21 cellular contexts compared by ENCODE assay signal in the genomic region with DNA sequence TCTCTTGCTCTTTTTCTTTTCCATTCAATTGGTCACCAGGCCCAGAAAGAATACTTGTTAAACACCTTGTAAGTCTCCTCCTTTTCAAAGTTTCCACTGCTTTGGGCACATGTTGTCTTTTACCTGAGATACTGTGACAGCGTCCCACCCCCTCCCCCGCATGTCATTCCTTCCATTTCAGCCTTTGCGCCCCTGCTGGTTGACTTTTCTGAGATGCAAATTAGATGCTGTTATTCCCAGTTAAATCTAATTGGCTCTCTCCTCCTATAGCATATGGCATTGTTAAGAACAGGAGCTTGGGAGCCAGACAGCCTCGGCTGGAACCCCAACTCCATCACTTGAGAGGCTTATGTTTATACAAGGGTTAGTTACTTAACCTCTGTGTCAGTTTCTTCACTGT.
DNase-seq lines count a peak whose midpoint lies in the region; TF ChIP-seq lines count a peak whose summit lies in the region.
"Had no signal": no experiment of that assay in that cellular context is flagged by ENCODE, and none has a peak within 500 bp of the region (broad histone marks: within the 10 kb centered on the region; RNA-seq: fewer than 3 reads in every experiment).

No MANE protein-coding gene starts in this region.

- peaks cover 9% of the 10 kb centered on the region for H3K27me3 ChIP-seq in smooth muscle cell (ENCODE audit: low read depth)
- H3K27me3 ChIP-seq: BE2C, vagina had no signal

- peaks cover 6% of the 10 kb centered on the region for H3K4me1 ChIP-seq in smooth muscle cell (ENCODE audit: low read depth)
- H3K4me1 ChIP-seq: BE2C, parathyroid adenoma, spleen, vagina had no signal

- H3K4me2 ChIP-seq in smooth muscle cell = no peak overlapping the region

- H3K36me3 ChIP-seq in smooth muscle cell (ENCODE audit: low read depth) = no peaks in the 10 kb centered on the region
- H3K36me3 ChIP-seq: BE2C, spleen, vagina had no signal

- H3F3A ChIP-seq in smooth muscle cell (ENCODE audit: low read depth) = no peaks in the 10 kb centered on the region

- no peaks in the 10 kb centered on the region for H3K9me3 ChIP-seq in smooth muscle cell (replicated peaks; ENCODE audit: low read depth)
- H3K9me3 ChIP-seq: BE2C, spleen, vagina had no signal

- 24% methylated on average over 4 of the region's 4 CpGs for WGBS in smooth muscle cell (ENCODE audit: low lambda C conversion rate)

- no peak overlapping the region for H3K9ac ChIP-seq in smooth muscle cell (ENCODE audit: low read depth)
- H3K9ac ChIP-seq: parathyroid adenoma had no signal

- CTCF ChIA-PET in HEK293T (lab: Yijun Ruan, JAX) = interaction anchor here (0.6 to 7.3 kb wide), 11 partner anchors 9 to 394 kb away, joined by 3 to 102 read pairs (median 7); no protein-coding TSS in a partner anchor

- H3K27ac ChIP-seq in C4-2B (no peak overlapping the region), smooth muscle cell (ENCODE audit: low read depth) (no peak overlapping the region)
- H3K27ac ChIP-seq: parathyroid adenoma, spleen, vagina had no signal

- H3K4me3 ChIP-seq in astrocyte of the cerebellum (ENCODE audit: low read depth, low read length) = no peak overlapping the region
- no peak overlapping the region for H3K4me3 ChIP-seq in smooth muscle cell
- H3K4me3 ChIP-seq: spleen, vagina had no signal

- POLR2A ChIA-PET in HEK293T (lab: Yijun Ruan, JAX) = interaction anchor here (0.9 to 2.5 kb wide), 2 partner anchors 80 to 393 kb away, joined by 3 to 9 read pairs; a partner anchor contains a TSS

- no peak overlapping the region for H2AFZ ChIP-seq in smooth muscle cell (ENCODE audit: low read depth)
- H2AFZ ChIP-seq: parathyroid adenoma had no signal

- peak; percentile 39 for DNase-seq in HEK293T (ENCODE audit: extremely low spot score)
- no peak for DNase-seq in astrocyte of the cerebellum (ENCODE audit: low read depth)
- peak; percentile 51 for DNase-seq in iPS DF 4.7 (ENCODE audit: extremely low read depth, low spot score)
- DNase-seq in NCI-H1092 treated with DMSO at 0.1 percent for 48 hours (lab: John Stamatoyannopoulos, UW) = no peak
- DNase-seq in smooth muscle cell (lab: John Stamatoyannopoulos, UW; ENCODE audit: unreplicated experiment) = no peak
- no peak for DNase-seq in NCI-H2107 treated with DMSO at 0.1 percent for 48 hours (lab: John Stamatoyannopoulos, UW; ENCODE audit: unreplicated experiment)
- no peak for DNase-seq in GM19238 (ENCODE audit: insufficient read length, low spot score)
- DNase-seq: activated naive CD4-positive, alpha-beta T cell treated with Interleukin-2 at 50 U/mL for 16 hours; BE2C; central memory CD4-positive, alpha-beta T cell; DND-41; left cardiac atrium; NCI-H1436 treated with DMSO at 0.1 percent for 48 hours; NCI-H748 treated with DMSO at 0.1 percent for 48 hours; RPMI8226; spleen; stimulated activated naive CD8-positive, alpha-beta T cell treated with anti-CD3 and anti-CD28 coated beads, Interleukin-15, Interleukin-2, amounts not matched to agents 100 U/mL and 50 U/mL, for 24 hours; T-helper 1 cell had no signal

- H3K79me2 ChIP-seq in smooth muscle cell (ENCODE audit: low read depth) = no peaks in the 10 kb centered on the region
- H3K79me2 ChIP-seq: parathyroid adenoma had no signal

- no peaks in the 10 kb centered on the region for H4K20me1 ChIP-seq in smooth muscle cell (ENCODE audit: low read depth)

- TF ChIP-seq CTCF in C4-2B (conservative IDR thresholded peaks at IDR 0.05) (peak; percentile 38), astrocyte of the cerebellum (IDR thresholded peaks at IDR 0.05; ENCODE audit: low read depth, low read length, missing control alignments) (peak; percentile 38), smooth muscle cell (IDR thresholded peaks at IDR 0.05; ENCODE audit: borderline replicate concordance, insufficient read depth, poor library complexity, severe bottlenecking) (no peak)

- in situ Hi-C loops in astrocyte of the cerebellum (cut with HindIII; ENCODE audit: low sequenced_read_pairs) = no loop called here

TF ChIP-seq in HEK293T, 16 proteins besides CTCF, POLR2A, EP300 and RAD21:
- TF ChIP-seq SUZ12 (IDR thresholded peaks at IDR 0.05) (no peak), ZNF384 (IDR thresholded peaks at IDR 0.05) (no peak), ARNT (IDR thresholded peaks at IDR 0.05) (no peak), HDGF (IDR thresholded peaks at IDR 0.05; ENCODE audit: borderline replicate concordance) (no peak), NFRKB (IDR thresholded peaks at IDR 0.05) (no peak), SP1 (IDR thresholded peaks at IDR 0.05) (no peak), CTBP1 (IDR thresholded peaks at IDR 0.05; ENCODE audit: borderline replicate concordance) (no peak), LEF1 (IDR thresholded peaks at IDR 0.05; ENCODE audit: borderline replicate concordance) (no peak), L3MBTL2 (conservative IDR thresholded peaks at IDR 0.05) (no peak), TARDBP (IDR thresholded peaks at IDR 0.05) (no peak), BHLHE40 (IDR thresholded peaks at IDR 0.05; ENCODE audit: borderline replicate concordance) (no peak), ELF4 (IDR thresholded peaks at IDR 0.05) (no peak)
- TF ChIP-seq, protein P1, sequence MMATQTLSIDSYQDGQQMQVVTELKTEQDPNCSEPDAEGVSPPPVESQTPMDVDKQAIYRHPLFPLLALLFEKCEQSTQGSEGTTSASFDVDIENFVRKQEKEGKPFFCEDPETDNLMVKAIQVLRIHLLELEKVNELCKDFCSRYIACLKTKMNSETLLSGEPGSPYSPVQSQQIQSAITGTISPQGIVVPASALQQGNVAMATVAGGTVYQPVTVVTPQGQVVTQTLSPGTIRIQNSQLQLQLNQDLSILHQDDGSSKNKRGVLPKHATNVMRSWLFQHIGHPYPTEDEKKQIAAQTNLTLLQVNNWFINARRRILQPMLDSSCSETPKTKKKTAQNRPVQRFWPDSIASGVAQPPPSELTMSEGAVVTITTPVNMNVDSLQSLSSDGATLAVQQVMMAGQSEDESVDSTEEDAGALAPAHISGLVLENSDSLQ (IDR thresholded peaks at IDR 0.05) = no peak
TF ChIP-seq in HEK293T: peak in this region for 0.

Comparison
In these comparisons a context has a peak if more than half of its experiments do, and no peak if none do; other contexts are left out.
1. DNase-seq: peak in HEK293T (single experiment) and iPS DF 4.7 (single experiment); none in astrocyte of the cerebellum (single experiment), NCI-H1092 treated with DMSO at 0.1 percent for 48 hours (single experiment), smooth muscle cell (single experiment), NCI-H2107 treated with DMSO at 0.1 percent for 48 hours (single experiment) and GM19238 (single experiment).